ENCODE assay signal across 17 cellular contexts in the genomic region with DNA sequence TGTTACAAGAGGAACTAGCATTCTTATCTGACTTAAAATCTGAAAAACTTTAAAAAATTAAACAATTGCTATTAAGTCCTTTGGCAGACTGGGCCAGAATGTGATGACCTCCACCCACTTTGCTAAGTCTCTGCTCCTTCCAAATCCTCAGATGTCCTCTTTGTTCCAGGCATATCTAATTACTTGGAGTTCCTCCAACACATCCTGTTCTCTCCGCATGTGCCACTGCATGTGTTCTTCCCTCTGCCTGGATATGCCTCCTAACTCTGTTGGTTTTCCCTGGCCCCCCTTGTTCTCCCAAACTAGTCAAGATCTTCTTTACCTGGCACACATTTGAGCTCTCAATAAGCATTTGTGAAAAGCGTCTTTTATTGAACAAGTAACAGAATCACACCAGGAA. TPM values are rescaled to one million over a fixed set of nuclear protein-coding genes. Genes with fewer than 3 reads are reported as not detected.
"Had no signal": no experiment of that assay in that cellular context is flagged by ENCODE, and none has a peak within 500 bp of the region (broad histone marks: within the 10 kb centered on the region; RNA-seq: fewer than 3 reads in every experiment).

No MANE protein-coding gene starts in this region.

- H3K4me1 Mint-ChIP-seq: activated CD4-positive, alpha-beta T cell treated with anti-CD3 and anti-CD28 coated beads, Interleukin-2, amount 10 ng/mL, durations not matched to agents 7 days and 5 days; activated naive CD4-positive, alpha-beta T cell treated with anti-CD3 and anti-CD28 coated beads, Interleukin-2, amount 10 ng/mL, durations not matched to agents 7 days and 5 days; central memory CD8-positive, alpha-beta T cell had no signal

- H3K27ac Mint-ChIP-seq: activated B cell treated with CpG ODN at 0.5 μM for 24 hours; activated CD4-positive, alpha-beta T cell treated with anti-CD3 and anti-CD28 coated beads, Interleukin-2, amount 10 ng/mL, durations not matched to agents 7 days and 5 days; activated naive CD4-positive, alpha-beta T cell treated with anti-CD3 and anti-CD28 coated beads, Interleukin-2, amount 10 ng/mL, durations not matched to agents 7 days and 5 days; activated T-helper 2 cell treated with anti-CD3 and anti-CD28 coated beads, Interferon-gamma antibody, Interleukin-2, Interleukin-4, amounts not matched to agents 10 μg/mL and 5 μg/mL and 100 μg/mL, durations not matched to agents 14 hours and 24 hours and 36 hours; dendritic cell treated with granulocyte-macrophage colony-stimulating factor and Interleukin-4, amounts not matched to agents 40 ng/mL and 50 ng/mL, for 4 days; natural killer cell treated with Interleukin-12 subunit alpha and Interleukin-12 subunit beta and Interleukin-15 and Interleukin-18, amount 100 ng/mL, for 72 hours; progenitor cell of endocrine pancreas; T-helper 1 cell treated with Interleukin-12 subunit alpha and Interleukin-12 subunit beta and Interleukin-4 antibody, amounts not matched to agents 30 μg/mL and 1 μg/mL, for 36 hours had no signal

- H3K36me3 Mint-ChIP-seq: activated naive CD4-positive, alpha-beta T cell treated with anti-CD3 and anti-CD28 coated beads, Interleukin-2, amount 10 ng/mL, durations not matched to agents 7 days and 5 days; natural killer cell treated with Interleukin-12 subunit alpha and Interleukin-12 subunit beta and Interleukin-15 and Interleukin-18, amount 100 ng/mL, for 72 hours had no signal

- ATAC-seq: mucosa of descending colon had no signal

- H3K4me3 Mint-ChIP-seq: activated B cell treated with CpG ODN at 0.5 μM for 24 hours; activated CD4-positive, alpha-beta T cell treated with anti-CD3 and anti-CD28 coated beads, Interleukin-2, amount 10 ng/mL, durations not matched to agents 7 days and 5 days; activated naive CD4-positive, alpha-beta T cell treated with anti-CD3 and anti-CD28 coated beads, Interleukin-2, amount 10 ng/mL, durations not matched to agents 7 days and 5 days; central memory CD8-positive, alpha-beta T cell; dendritic cell treated with granulocyte-macrophage colony-stimulating factor and Interleukin-4, amounts not matched to agents 40 ng/mL and 50 ng/mL, for 4 days; natural killer cell treated with Interleukin-12 subunit alpha and Interleukin-12 subunit beta and Interleukin-15 and Interleukin-18, amount 100 ng/mL, for 72 hours; T-helper 1 cell treated with Interleukin-12 subunit alpha and Interleukin-12 subunit beta and Interleukin-4 antibody, amounts not matched to agents 30 μg/mL and 1 μg/mL, for 36 hours had no signal

- H3K9me3 Mint-ChIP-seq: activated B cell treated with CpG ODN at 0.5 μM for 24 hours; activated CD4-positive, alpha-beta T cell treated with anti-CD3 and anti-CD28 coated beads, Interleukin-2, amount 10 ng/mL, durations not matched to agents 7 days and 5 days; activated naive CD4-positive, alpha-beta T cell treated with anti-CD3 and anti-CD28 coated beads, Interleukin-2, amount 10 ng/mL, durations not matched to agents 7 days and 5 days; activated T-helper 2 cell treated with anti-CD3 and anti-CD28 coated beads, Interferon-gamma antibody, Interleukin-2, Interleukin-4, amounts not matched to agents 10 μg/mL and 5 μg/mL and 100 μg/mL, durations not matched to agents 14 hours and 24 hours and 36 hours; central memory CD8-positive, alpha-beta T cell; dendritic cell treated with granulocyte-macrophage colony-stimulating factor and Interleukin-4, amounts not matched to agents 40 ng/mL and 50 ng/mL, for 4 days; natural killer cell treated with Interleukin-12 subunit alpha and Interleukin-12 subunit beta and Interleukin-15 and Interleukin-18, amount 100 ng/mL, for 72 hours; T-helper 1 cell treated with Interleukin-12 subunit alpha and Interleukin-12 subunit beta and Interleukin-4 antibody, amounts not matched to agents 30 μg/mL and 1 μg/mL, for 36 hours had no signal

- DNase-seq: activated B cell treated with CpG ODN at 0.5 μM for 24 hours; activated CD4-positive, alpha-beta T cell treated with anti-CD3 and anti-CD28 coated beads, Interleukin-2, amount 10 ng/mL, durations not matched to agents 7 days and 5 days; activated CD8-positive, alpha-beta memory T cell treated with anti-CD3 and anti-CD28 coated beads for 24 hours; activated naive CD4-positive, alpha-beta T cell treated with anti-CD3 and anti-CD28 coated beads, Interleukin-2, amount 10 ng/mL, durations not matched to agents 7 days and 5 days; mucosa of descending colon; sigmoid colon; stimulated activated CD4-positive, alpha-beta T cell treated with anti-CD3 and anti-CD28 coated beads, Interleukin-2, amount 100 ng/mL, for 24 hours; stimulated activated naive CD4-positive, alpha-beta T cell; substantia nigra; transverse colon had no signal

RNA-seq across cellular contexts. Expression of gene ELOVL2, which starts 23.1 kb away (rescaled TPM):
- total RNA-seq: activated B cell treated with CpG ODN at 0.5 μM for 24 hours; activated CD4-positive, alpha-beta T cell treated with anti-CD3 and anti-CD28 coated beads, Interleukin-2, amount 10 ng/mL, durations not matched to agents 7 days and 5 days; activated T-helper 2 cell treated with anti-CD3 and anti-CD28 coated beads, Interferon-gamma antibody, Interleukin-2, Interleukin-4, amounts not matched to agents 10 μg/mL and 5 μg/mL and 100 μg/mL, durations not matched to agents 14 hours and 24 hours and 36 hours; glomerular endothelial cell; natural killer cell treated with Interleukin-12 subunit alpha and Interleukin-12 subunit beta and Interleukin-15 and Interleukin-18, amount 100 ng/mL, for 72 hours had no signal
